9 cellular contexts compared by ENCODE assay signal in the genomic region with DNA sequence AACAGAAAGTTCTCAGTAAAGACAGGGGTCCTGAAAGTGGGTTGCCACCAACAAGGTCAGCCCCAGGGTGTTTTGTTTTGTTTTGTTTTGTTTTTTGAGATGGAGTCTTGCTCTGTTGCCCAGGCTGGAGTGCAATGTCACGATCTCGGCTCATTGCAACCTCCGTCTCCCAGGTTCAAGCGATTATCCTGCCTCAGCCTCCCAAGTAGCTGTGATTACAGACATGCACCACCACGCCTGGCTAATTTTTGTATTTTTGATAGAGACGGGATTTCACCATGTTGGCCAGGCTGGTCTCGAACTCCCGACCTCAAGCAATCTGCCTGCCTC. TPM values are rescaled to one million over a fixed set of nuclear protein-coding genes. Genes with fewer than 3 reads are reported as not detected.
DNase-seq lines count a peak whose midpoint lies in the region; ATAC-seq and TF ChIP-seq lines count a peak whose summit lies in the region.
"Not testable (repeated sequence)": the region's sequence is repeated elsewhere in the genome, so short reads cannot be mapped to it uniquely, and the experiment has no call there.
"Had no signal": no experiment of that assay in that cellular context is flagged by ENCODE, and none has a peak within 500 bp of the region (broad histone marks: within the 10 kb centered on the region; RNA-seq: fewer than 3 reads in every experiment).

No MANE protein-coding gene starts in this region.

- not testable (repeated sequence) for H4K20me1 ChIP-seq in OCI-LY3 (ENCODE audit: insufficient read depth, low read length)

- peak overlapping the region; percentile 82 for H3K27ac Mint-ChIP-seq in CD8-positive, alpha-beta T cell
- peak overlapping the region; percentile 14 for H3K27ac Mint-ChIP-seq in activated CD4-positive, alpha-beta T cell treated with anti-CD3 and anti-CD28 coated beads for 36 hours
- H3K27ac Mint-ChIP-seq in activated T-helper 1 cell treated with anti-CD3 and anti-CD28 coated beads, Interleukin-12 subunit alpha, Interleukin-12 subunit beta, Interleukin-2, Interleukin-4 antibody, amounts not matched to agents 30 ng/mL and 10 ng/mL and 1 ng/mL, durations not matched to agents 14 hours and 24 hours and 36 hours = peak overlapping the region; percentile 74
- H3K27ac Mint-ChIP-seq in activated naive CD8-positive, alpha-beta T cell treated with anti-CD3 and anti-CD28 coated beads, Interleukin-2, amount 10 ng/mL, durations not matched to agents 7 days and 5 days = peak overlapping the region; percentile 66
- H3K27ac Mint-ChIP-seq in stimulated activated naive B cell treated with anti-CD40 and anti-IgM and Interleukin-4, amounts not matched to agents 10 μg/mL and 1 μg/mL and 100 μg/mL, for 72 hours = peak overlapping the region; percentile 67

- peak overlapping the region; percentile 8 for H3K4me3 ChIP-seq in CD8-positive, alpha-beta T cell (ENCODE audit: low read depth, low read length)
- H3K4me3 ChIP-seq in OCI-LY3 (ENCODE audit: low read length) = peak overlapping the region; percentile 52

- not testable (repeated sequence) for H3K27me3 Mint-ChIP-seq in CD8-positive, alpha-beta T cell (ENCODE audit: low read depth); activated CD4-positive, alpha-beta T cell treated with anti-CD3 and anti-CD28 coated beads for 36 hours; activated T-helper 1 cell treated with anti-CD3 and anti-CD28 coated beads, Interleukin-12 subunit alpha, Interleukin-12 subunit beta, Interleukin-2, Interleukin-4 antibody, amounts not matched to agents 30 ng/mL and 10 ng/mL and 1 ng/mL, durations not matched to agents 14 hours and 24 hours and 36 hours (ENCODE audit: insufficient read depth); activated naive CD8-positive, alpha-beta T cell treated with anti-CD3 and anti-CD28 coated beads, Interleukin-2, amount 10 ng/mL, durations not matched to agents 7 days and 5 days; stimulated activated naive B cell treated with anti-CD40 and anti-IgM and Interleukin-4, amounts not matched to agents 10 μg/mL and 1 μg/mL and 100 μg/mL, for 72 hours

- H3K4me1 Mint-ChIP-seq in CD8-positive, alpha-beta T cell (ENCODE audit: low read depth) = peaks cover 18% of the 10 kb centered on the region
- peaks cover 11% of the 10 kb centered on the region for H3K4me1 Mint-ChIP-seq in activated CD4-positive, alpha-beta T cell treated with anti-CD3 and anti-CD28 coated beads for 36 hours
- H3K4me1 Mint-ChIP-seq in activated T-helper 1 cell treated with anti-CD3 and anti-CD28 coated beads, Interleukin-12 subunit alpha, Interleukin-12 subunit beta, Interleukin-2, Interleukin-4 antibody, amounts not matched to agents 30 ng/mL and 10 ng/mL and 1 ng/mL, durations not matched to agents 14 hours and 24 hours and 36 hours (ENCODE audit: low read depth) = peaks cover 20% of the 10 kb centered on the region
- H3K4me1 Mint-ChIP-seq in activated naive CD8-positive, alpha-beta T cell treated with anti-CD3 and anti-CD28 coated beads, Interleukin-2, amount 10 ng/mL, durations not matched to agents 7 days and 5 days = not testable (repeated sequence)
- H3K4me1 Mint-ChIP-seq in stimulated activated naive B cell treated with anti-CD40 and anti-IgM and Interleukin-4, amounts not matched to agents 10 μg/mL and 1 μg/mL and 100 μg/mL, for 72 hours = peaks cover 8 to 13% of the 10 kb centered on the region in 2 donors

- H3K9me3 Mint-ChIP-seq in CD8-positive, alpha-beta T cell; activated CD4-positive, alpha-beta T cell treated with anti-CD3 and anti-CD28 coated beads for 36 hours (ENCODE audit: low read depth); activated T-helper 1 cell treated with anti-CD3 and anti-CD28 coated beads, Interleukin-12 subunit alpha, Interleukin-12 subunit beta, Interleukin-2, Interleukin-4 antibody, amounts not matched to agents 30 ng/mL and 10 ng/mL and 1 ng/mL, durations not matched to agents 14 hours and 24 hours and 36 hours; activated naive CD8-positive, alpha-beta T cell treated with anti-CD3 and anti-CD28 coated beads, Interleukin-2, amount 10 ng/mL, durations not matched to agents 7 days and 5 days; stimulated activated naive B cell treated with anti-CD40 and anti-IgM and Interleukin-4, amounts not matched to agents 10 μg/mL and 1 μg/mL and 100 μg/mL, for 72 hours: not testable (repeated sequence)

- H3K27ac ChIP-seq in CD8-positive, alpha-beta T cell (ENCODE audit: low read depth, low read length); OCI-LY3 (ENCODE audit: low read length): not testable (repeated sequence)

- not testable (repeated sequence) for TF ChIP-seq CTCF in CD8-positive, alpha-beta T cell (IDR thresholded peaks at IDR 0.05); OCI-LY3 (IDR thresholded peaks at IDR 0.05; ENCODE audit: low read depth, low read length)

- not testable (repeated sequence) for H3K9me3 ChIP-seq in CD8-positive, alpha-beta T cell (ENCODE audit: low read length); OCI-LY3 (ENCODE audit: insufficient read depth, low read length)

- intact Hi-C loops in CD8-positive, alpha-beta T cell (cut with DNase I, micrococcal nuclease); activated CD4-positive, alpha-beta T cell treated with anti-CD3 and anti-CD28 coated beads for 36 hours (cut with DNase I, micrococcal nuclease): not testable (repeated sequence)
- intact Hi-C loops in activated T-helper 1 cell treated with anti-CD3 and anti-CD28 coated beads, Interleukin-12 subunit alpha, Interleukin-12 subunit beta, Interleukin-2, Interleukin-4 antibody, amounts not matched to agents 30 ng/mL and 10 ng/mL and 1 ng/mL, durations not matched to agents 14 hours and 24 hours and 36 hours (cut with micrococcal nuclease) = loop anchor here (2.0 kb wide), 1 partner anchor 33 kb away; no protein-coding TSS in a partner anchor

- DNase-seq in CD8-positive, alpha-beta T cell; activated CD4-positive, alpha-beta T cell treated with anti-CD3 and anti-CD28 coated beads for 36 hours; activated T-helper 1 cell treated with anti-CD3 and anti-CD28 coated beads, Interleukin-12 subunit alpha, Interleukin-12 subunit beta, Interleukin-2, Interleukin-4 antibody, amounts not matched to agents 30 ng/mL and 10 ng/mL and 1 ng/mL, durations not matched to agents 14 hours and 24 hours and 36 hours (ENCODE audit: low spot score); activated naive CD8-positive, alpha-beta T cell treated with anti-CD3 and anti-CD28 coated beads, Interleukin-2, amount 10 ng/mL, durations not matched to agents 7 days and 5 days; stimulated activated naive B cell treated with anti-CD40 and anti-IgM and Interleukin-4, amounts not matched to agents 10 μg/mL and 1 μg/mL and 100 μg/mL, for 72 hours: not testable (repeated sequence)
- peak; percentile 33 for DNase-seq in mesenteric fat pad (ENCODE audit: low spot score)

- not testable (repeated sequence) for ATAC-seq in CD8-positive, alpha-beta T cell; activated CD4-positive, alpha-beta T cell treated with anti-CD3 and anti-CD28 coated beads for 36 hours; activated naive CD8-positive, alpha-beta T cell treated with anti-CD3 and anti-CD28 coated beads, Interleukin-2, amount 10 ng/mL, durations not matched to agents 7 days and 5 days (ENCODE audit: low read depth); stimulated activated naive B cell treated with anti-CD40 and anti-IgM and Interleukin-4, amounts not matched to agents 10 μg/mL and 1 μg/mL and 100 μg/mL, for 72 hours (replicated peaks)

- H3K36me3 ChIP-seq in CD8-positive, alpha-beta T cell (ENCODE audit: insufficient read depth, low read length); OCI-LY3 (replicated peaks; ENCODE audit: low read depth, low read length): not testable (repeated sequence)

- peaks cover 19% of the 10 kb centered on the region for H3K4me1 ChIP-seq in CD8-positive, alpha-beta T cell (ENCODE audit: insufficient read depth, low read length)
- H3K4me1 ChIP-seq in OCI-LY3 (ENCODE audit: low read length) = peaks cover 11% of the 10 kb centered on the region

- peak overlapping the region; percentile 44 for H3K4me3 Mint-ChIP-seq in CD8-positive, alpha-beta T cell
- H3K4me3 Mint-ChIP-seq in activated CD4-positive, alpha-beta T cell treated with anti-CD3 and anti-CD28 coated beads for 36 hours; activated T-helper 1 cell treated with anti-CD3 and anti-CD28 coated beads, Interleukin-12 subunit alpha, Interleukin-12 subunit beta, Interleukin-2, Interleukin-4 antibody, amounts not matched to agents 30 ng/mL and 10 ng/mL and 1 ng/mL, durations not matched to agents 14 hours and 24 hours and 36 hours: not testable (repeated sequence)
- peak overlapping the region; percentile 21 for H3K4me3 Mint-ChIP-seq in activated naive CD8-positive, alpha-beta T cell treated with anti-CD3 and anti-CD28 coated beads, Interleukin-2, amount 10 ng/mL, durations not matched to agents 7 days and 5 days
- H3K4me3 Mint-ChIP-seq in stimulated activated naive B cell treated with anti-CD40 and anti-IgM and Interleukin-4, amounts not matched to agents 10 μg/mL and 1 μg/mL and 100 μg/mL, for 72 hours = peak overlapping the region in 1 of 2 donors; percentile 56

- peak overlapping the region; percentile 72; the same call in 1 of the 2 replicates for H2AFZ ChIP-seq in OCI-LY3 (ENCODE audit: low read depth, low read length)

- H3K36me3 Mint-ChIP-seq in CD8-positive, alpha-beta T cell; activated CD4-positive, alpha-beta T cell treated with anti-CD3 and anti-CD28 coated beads for 36 hours (ENCODE audit: low read depth); activated T-helper 1 cell treated with anti-CD3 and anti-CD28 coated beads, Interleukin-12 subunit alpha, Interleukin-12 subunit beta, Interleukin-2, Interleukin-4 antibody, amounts not matched to agents 30 ng/mL and 10 ng/mL and 1 ng/mL, durations not matched to agents 14 hours and 24 hours and 36 hours (ENCODE audit: low read depth); activated naive CD8-positive, alpha-beta T cell treated with anti-CD3 and anti-CD28 coated beads, Interleukin-2, amount 10 ng/mL, durations not matched to agents 7 days and 5 days; stimulated activated naive B cell treated with anti-CD40 and anti-IgM and Interleukin-4, amounts not matched to agents 10 μg/mL and 1 μg/mL and 100 μg/mL, for 72 hours: not testable (repeated sequence)

- not testable (repeated sequence) for H3K9ac ChIP-seq in OCI-LY3 (ENCODE audit: low read length)

- not testable (repeated sequence) for H3K27me3 ChIP-seq in CD8-positive, alpha-beta T cell (ENCODE audit: insufficient read depth, low read length); OCI-LY3 (ENCODE audit: low read depth, low read length)

- H3K4me2 ChIP-seq in OCI-LY3 (ENCODE audit: low read length) = peak overlapping the region; percentile 62

- POLR2A ChIA-PET in CD8-positive, alpha-beta T cell (lab: Charles Lee); activated CD4-positive, alpha-beta T cell treated with anti-CD3 and anti-CD28 coated beads for 36 hours (lab: Charles Lee): not testable (repeated sequence)
- POLR2A ChIA-PET in activated naive CD8-positive, alpha-beta T cell treated with anti-CD3 and anti-CD28 coated beads, Interleukin-2, amount 10 ng/mL, durations not matched to agents 7 days and 5 days (lab: Charles Lee) = interaction anchor here (1.0 to 1.4 kb wide), 2 partner anchors 16 to 40 kb away, joined by 4 read pairs; no protein-coding TSS in a partner anchor

- not testable (repeated sequence) for H3K79me2 ChIP-seq in OCI-LY3 (ENCODE audit: low read length)

- CTCF ChIA-PET in CD8-positive, alpha-beta T cell (lab: Charles Lee); activated CD4-positive, alpha-beta T cell treated with anti-CD3 and anti-CD28 coated beads for 36 hours (lab: Charles Lee): not testable (repeated sequence)

RNA-seq across cellular contexts. Expression of gene ATF7IP2, which starts 24.1 kb away (rescaled TPM):
- 10 to 100 TPM; 88.1 to 98.0 TPM for total RNA-seq in CD8-positive, alpha-beta T cell
- 10 to 100 TPM; 20.0 to 21.9 TPM for total RNA-seq in activated CD4-positive, alpha-beta T cell treated with anti-CD3 and anti-CD28 coated beads for 36 hours
- total RNA-seq in activated T-helper 1 cell treated with anti-CD3 and anti-CD28 coated beads, Interleukin-12 subunit alpha, Interleukin-12 subunit beta, Interleukin-2, Interleukin-4 antibody, amounts not matched to agents 30 ng/mL and 10 ng/mL and 1 ng/mL, durations not matched to agents 14 hours and 24 hours and 36 hours = 25.9 and 28.7 TPM in 2 replicates
- total RNA-seq in activated naive CD8-positive, alpha-beta T cell treated with anti-CD3 and anti-CD28 coated beads, Interleukin-2, amount 10 ng/mL, durations not matched to agents 7 days and 5 days = 10 to 100 TPM; 32.9 to 34.0 TPM
- 7.4 TPM for total RNA-seq in mesenteric fat pad
- total RNA-seq: H4, M059J had no signal

Comparison
In these comparisons a context has a peak if more than half of its experiments do, and no peak if none do; other contexts are left out.
1. H3K27ac Mint-ChIP-seq: peak in every context shown above with its lines; median percentile 82 in CD8-positive, alpha-beta T cell; 74 in activated T-helper 1 cell treated with anti-CD3 and anti-CD28 coated beads, Interleukin-12 subunit alpha, Interleukin-12 subunit beta, Interleukin-2, Interleukin-4 antibody, amounts not matched to agents 30 ng/mL and 10 ng/mL and 1 ng/mL, durations not matched to agents 14 hours and 24 hours and 36 hours; 67 in stimulated activated naive B cell treated with anti-CD40 and anti-IgM and Interleukin-4, amounts not matched to agents 10 μg/mL and 1 μg/mL and 100 μg/mL, for 72 hours; 66 in activated naive CD8-positive, alpha-beta T cell treated with anti-CD3 and anti-CD28 coated beads, Interleukin-2, amount 10 ng/mL, durations not matched to agents 7 days and 5 days; 14 in activated CD4-positive, alpha-beta T cell treated with anti-CD3 and anti-CD28 coated beads for 36 hours.